In the genomic region with DNA sequence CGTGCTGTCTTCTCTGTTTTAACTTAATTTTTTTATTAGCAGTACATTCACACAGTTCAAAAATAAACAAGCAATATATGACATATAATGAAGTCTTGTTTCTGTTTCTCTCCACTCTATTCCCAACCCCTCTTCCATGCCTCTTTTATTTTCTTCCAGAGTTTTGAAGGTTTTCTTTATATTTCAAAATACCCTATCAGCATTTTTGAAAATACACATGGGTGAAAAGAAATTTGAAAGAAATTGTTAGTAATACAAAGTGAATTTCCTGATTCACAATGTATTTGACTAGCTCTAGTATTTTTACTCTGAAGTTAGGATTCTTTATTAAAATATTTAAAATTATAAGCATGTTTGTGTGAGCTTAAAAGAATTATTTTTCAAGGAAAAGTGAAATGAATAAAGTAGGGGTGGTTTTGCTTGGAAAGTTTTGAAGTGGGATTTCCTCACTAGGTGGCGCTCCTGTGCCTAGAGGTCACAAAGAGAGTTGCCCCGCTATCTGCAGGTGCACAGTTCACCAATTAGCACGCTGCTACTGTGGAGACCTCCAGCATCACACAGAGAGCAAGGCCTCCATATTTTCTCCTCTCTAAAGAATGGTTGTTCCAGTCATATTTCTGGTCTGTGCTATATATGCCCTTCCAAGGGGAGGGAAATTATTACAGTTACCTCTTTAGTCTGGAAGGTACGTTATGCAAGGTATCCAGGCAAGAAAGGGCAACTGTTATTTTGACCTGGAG, we compare ENCODE assay signal across 8 cellular contexts. TPM values are rescaled to one million over a fixed set of nuclear protein-coding genes. Genes with fewer than 3 reads are reported as not detected.
DNase-seq lines count a peak whose midpoint lies in the region; ATAC-seq, FAIRE-seq and TF ChIP-seq lines count a peak whose summit lies in the region.

No MANE protein-coding gene starts in this region.

- ATAC-seq in CD4-positive, alpha-beta T cell (ENCODE audit: poor library complexity) = no peak
- peak; percentile 59 for ATAC-seq in GM19035 (IDR thresholded peaks at IDR 0.05; ENCODE audit: unreplicated experiment)
- peak; percentile 18 to 59 for ATAC-seq in activated naive CD4-positive, alpha-beta T cell treated with anti-CD3 and anti-CD28 coated beads, Interleukin-2, amount 50 U/mL, for 72 hours
- ATAC-seq in GM19328 (IDR thresholded peaks at IDR 0.05; ENCODE audit: unreplicated experiment) = no peak

- CTCF ChIA-PET in CD4-positive, alpha-beta T cell (lab: Charles Lee) = interaction anchor here (0.6 kb wide), 1 partner anchor 986 kb away, joined by 4 read pairs; no protein-coding TSS in a partner anchor

- POLR2A ChIA-PET in CD4-positive, alpha-beta T cell (lab: Charles Lee) = no interaction called here

- H3K27ac ChIP-seq in CD4-positive, alpha-beta T cell (ENCODE audit: low read depth, low read length) = no peak overlapping the region

- no peaks in the 10 kb centered on the region for H3K9me3 Mint-ChIP-seq in CD4-positive, alpha-beta T cell
- H3K9me3 Mint-ChIP-seq in activated naive CD4-positive, alpha-beta T cell treated with anti-CD3 and anti-CD28 coated beads, Interleukin-2, amount 50 U/mL, for 72 hours = no peaks in the 10 kb centered on the region

- H3K4me1 Mint-ChIP-seq in CD4-positive, alpha-beta T cell (ENCODE audit: low read depth) = no peaks in the 10 kb centered on the region

- intact Hi-C loops in CD4-positive, alpha-beta T cell (cut with DNase I, micrococcal nuclease) = loop anchor here (1.0 to 10.0 kb wide), 6 partner anchors 480 to 804 kb away; no protein-coding TSS in a partner anchor

- H3K27ac Mint-ChIP-seq in CD4-positive, alpha-beta T cell = no peak overlapping the region
- no peak overlapping the region for H3K27ac Mint-ChIP-seq in activated naive CD4-positive, alpha-beta T cell treated with anti-CD3 and anti-CD28 coated beads, Interleukin-2, amount 50 U/mL, for 72 hours

- FAIRE-seq in HTR-8/SVneo (lab: Jason Lieb, UNC) = no peak

- no peak overlapping the region for H3K4me3 Mint-ChIP-seq in CD4-positive, alpha-beta T cell

- H3K9me3 ChIP-seq in CD4-positive, alpha-beta T cell (ENCODE audit: control insufficient read depth, low read length) = no peaks in the 10 kb centered on the region

- H3K27me3 Mint-ChIP-seq in CD4-positive, alpha-beta T cell = peaks cover 34% of the 10 kb centered on the region

- no peaks in the 10 kb centered on the region for H3K36me3 Mint-ChIP-seq in CD4-positive, alpha-beta T cell (ENCODE audit: low read depth)
- no peaks in the 10 kb centered on the region for H3K36me3 Mint-ChIP-seq in activated naive CD4-positive, alpha-beta T cell treated with anti-CD3 and anti-CD28 coated beads, Interleukin-2, amount 50 U/mL, for 72 hours

- peaks cover 6% of the 10 kb centered on the region for H3K27me3 ChIP-seq in CD4-positive, alpha-beta T cell (ENCODE audit: control insufficient read depth, insufficient read depth, low read length)

- peak; percentile 10 to 53 (median 30) for DNase-seq in CD4-positive, alpha-beta T cell
- DNase-seq in HTR-8/SVneo (ENCODE audit: insufficient read length, low spot score) = peak; percentile 17
- DNase-seq in RKO (ENCODE audit: low spot score) = peak; percentile 66
- peak in 1 of 2 donors; percentile 63 for DNase-seq in activated naive CD4-positive, alpha-beta T cell treated with anti-CD3 and anti-CD28 coated beads, Interleukin-2, amount 50 U/mL, for 72 hours (ENCODE audit: low spot score in 2 of 2)
- peak; percentile 79 for DNase-seq in iPS-NIHi7 (ENCODE audit: extremely low spot score)
- peak; percentile 64 for DNase-seq in stimulated activated CD4-positive, alpha-beta T cell treated with anti-CD3 and anti-CD28 coated beads, Interleukin-4, amount 100 ng/mL, for 24 hours

- peak; percentile 78 for TF ChIP-seq CTCF in CD4-positive, alpha-beta T cell (IDR thresholded peaks at IDR 0.05)

RNA-seq across cellular contexts. Expression of a gene that starts 37.6 kb away (rescaled TPM):
- total RNA-seq in CD4-positive, alpha-beta T cell = not detected
- total RNA-seq in activated naive CD4-positive, alpha-beta T cell treated with anti-CD3 and anti-CD28 coated beads, Interleukin-2, amount 50 U/mL, for 72 hours = not detected

Comparison
In these comparisons a context has a peak if more than half of its experiments do, and no peak if none do; other contexts are left out.
1. ATAC-seq: peak in GM19035 (single experiment) and activated naive CD4-positive, alpha-beta T cell treated with anti-CD3 and anti-CD28 coated beads, Interleukin-2, amount 50 U/mL, for 72 hours (2 of 2); none in CD4-positive, alpha-beta T cell (single experiment) and GM19328 (single experiment).